25 cellular contexts compared by ENCODE assay signal in genomic region chr1:4960336-4960735, GRCh38.
"Had no signal": no experiment of that assay in that cellular context is flagged by ENCODE, and none has a peak within 500 bp of the region (broad histone marks: within the 10 kb centered on the region; RNA-seq: fewer than 3 reads in every experiment).

No MANE protein-coding gene starts in this region.

- H3K9me3 ChIP-seq: colonic mucosa, esophagus squamous epithelium, gastrocnemius medialis had no signal

- DNase-seq: colonic mucosa; cortex of kidney; dermis blood vessel endothelial cell; dorsolateral prefrontal cortex; effector CD4-positive, alpha-beta T cell; effector CD8-positive, alpha-beta T cell; effector memory CD4-positive, alpha-beta T cell; effector memory CD8-positive, alpha-beta T cell; erythroblast; esophagus squamous epithelium; foreskin fibroblast; foreskin keratinocyte; foreskin melanocyte; gastrocnemius medialis; glutamatergic neuron; head of caudate nucleus; heart left ventricle; heart right ventricle had no signal

- H3K4me1 ChIP-seq: colonic mucosa, esophagus muscularis mucosa, esophagus squamous epithelium, foreskin keratinocyte, gastrocnemius medialis, gastroesophageal sphincter, heart left ventricle, heart right ventricle had no signal

- ATAC-seq: effector memory CD8-positive, alpha-beta T cell; esophagus mucosa; foreskin keratinocyte; gastrocnemius medialis; gastroesophageal sphincter; heart left ventricle; heart right ventricle had no signal

- H3K27ac ChIP-seq: colonic mucosa, coronary artery, dorsolateral prefrontal cortex, epithelial cell of prostate, esophagus muscularis mucosa, esophagus squamous epithelium, foreskin keratinocyte, gastrocnemius medialis, gastroesophageal sphincter, heart left ventricle, heart right ventricle had no signal

- H3K4me3 ChIP-seq: colonic mucosa, coronary artery, dorsolateral prefrontal cortex, esophagus muscularis mucosa, esophagus squamous epithelium, gastrocnemius medialis, gastroesophageal sphincter, heart left ventricle, heart right ventricle had no signal

- H3K27ac Mint-ChIP-seq: dendritic cell treated with granulocyte-macrophage colony-stimulating factor and Interleukin-4, amounts not matched to agents 40 ng/mL and 50 ng/mL, for 4 days; effector memory CD8-positive, alpha-beta T cell; endodermal cell had no signal

- H3K36me3 ChIP-seq: colonic mucosa, esophagus muscularis mucosa, esophagus squamous epithelium, gastrocnemius medialis, gastroesophageal sphincter, heart left ventricle, heart right ventricle had no signal

- H3K27me3 ChIP-seq: colonic mucosa, foreskin keratinocyte, gastrocnemius medialis had no signal

- H3K4me3 Mint-ChIP-seq: dendritic cell treated with granulocyte-macrophage colony-stimulating factor and Interleukin-4, amounts not matched to agents 40 ng/mL and 50 ng/mL, for 4 days; effector memory CD8-positive, alpha-beta T cell; endodermal cell had no signal

- H3K27me3 Mint-ChIP-seq: dendritic cell treated with granulocyte-macrophage colony-stimulating factor and Interleukin-4, amounts not matched to agents 40 ng/mL and 50 ng/mL, for 4 days had no signal
